24 cellular contexts compared by ENCODE assay signal in the genomic region with DNA sequence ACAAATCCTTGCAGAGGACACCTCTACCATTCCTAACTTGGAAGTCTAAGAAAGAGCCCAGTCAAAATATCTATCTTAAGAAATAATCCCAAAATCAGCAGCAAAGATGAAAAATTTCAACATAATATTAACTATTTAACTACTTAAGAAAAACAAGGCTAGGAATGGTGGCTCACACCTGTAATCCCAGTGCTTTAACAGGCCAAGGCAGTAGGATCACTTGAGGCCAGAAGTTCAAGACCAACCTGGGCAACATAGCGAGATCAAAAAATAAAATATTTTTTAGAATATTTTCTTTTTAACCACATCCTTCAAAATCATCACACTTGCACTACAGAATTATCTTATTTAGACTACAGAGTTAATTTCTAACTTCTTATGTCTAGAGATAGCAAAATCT. TPM values are rescaled to one million over a fixed set of nuclear protein-coding genes. Genes with fewer than 3 reads are reported as not detected.
DNase-seq lines count a peak whose midpoint lies in the region; ATAC-seq and TF ChIP-seq lines count a peak whose summit lies in the region.
"Had no signal": no experiment of that assay in that cellular context is flagged by ENCODE, and none has a peak within 500 bp of the region (broad histone marks: within the 10 kb centered on the region; RNA-seq: fewer than 3 reads in every experiment).

No MANE protein-coding gene starts in this region.

- no peak overlapping the region for H3K27ac ChIP-seq in HEK293 (ENCODE audit: extremely low read depth, low read depth, low read length)
- peak overlapping the region in 1 of 2 donors; percentile 36 for H3K27ac ChIP-seq in ascending aorta
- H3K27ac ChIP-seq: cardiac muscle cell, epithelial cell of prostate, psoas muscle had no signal

- no peak overlapping the region for H3K4me3 ChIP-seq in HEK293 (ENCODE audit: low read depth, low read length)
- H3K4me3 ChIP-seq in ascending aorta = peak overlapping the region; percentile 4 to 98
- H3K4me3 ChIP-seq in skeletal muscle satellite cell (ENCODE audit: low read length) = peak overlapping the region; percentile 39
- H3K4me3 ChIP-seq: cardiac muscle cell had no signal

- DNase-seq in ascending aorta (ENCODE audit: low spot score in 2 of 2) (no peak), mesothelial cell of epicardium (ENCODE audit: low spot score in 2 of 2, unreplicated experiment in 2 of 2) (no peak), GM10266 (ENCODE audit: extremely low spot score) (no peak), NCI-H2196 (lab: John Stamatoyannopoulos, UW; ENCODE audit: unreplicated experiment) (no peak), NCI-H446 treated with DMSO at 0.1 percent for 48 hours (lab: John Stamatoyannopoulos, UW) (no peak)
- DNase-seq: activated CD4-positive, alpha-beta T cell treated with anti-CD3 and anti-CD28 coated beads, Interleukin-2, amount 10 ng/mL, durations not matched to agents 7 days and 5 days; activated CD8-positive, alpha-beta memory T cell treated with anti-CD3 and anti-CD28 coated beads, Interleukin-2, amount 50 U/mL, for 48 hours; activated effector memory CD4-positive, alpha-beta T cell treated with Interleukin-2 at 50 U/mL for 16 hours; CD4-positive, CD25-positive, alpha-beta regulatory T cell; DMS153; dorsolateral prefrontal cortex; mesendoderm; NCI-H1436 treated with DMSO at 0.1 percent for 48 hours; NCI-H2171 treated with DMSO at 0.1 percent for 48 hours; NCI-H748 treated with DMSO at 0.1 percent for 48 hours; psoas muscle; SIG-M5 had no signal

- H3K27me3 ChIP-seq in ascending aorta = no peaks in the 10 kb centered on the region
- no peaks in the 10 kb centered on the region for H3K27me3 ChIP-seq in skeletal muscle satellite cell (ENCODE audit: control insufficient read depth, insufficient read depth, low read length)
- H3K27me3 ChIP-seq: cardiac muscle cell, dorsolateral prefrontal cortex had no signal

- H3K4me2 ChIP-seq in skeletal muscle satellite cell (ENCODE audit: low read length) = peak overlapping the region; percentile 83

- H3K36me3 ChIP-seq in HEK293 (ENCODE audit: control insufficient read depth in 2 of 2, insufficient read depth in 1 of 2, low read length in 2 of 2) (no peaks in the 10 kb centered on the region), ascending aorta (no peaks in the 10 kb centered on the region), skeletal muscle satellite cell (ENCODE audit: insufficient read depth, low read length) (peaks cover 27% of the 10 kb centered on the region)
- H3K36me3 ChIP-seq: cardiac muscle cell had no signal

- no peaks in the 10 kb centered on the region for H3K27me3 Mint-ChIP-seq in mesothelial cell of epicardium (ENCODE audit: low read depth)

- H3K4me1 ChIP-seq in HEK293 (ENCODE audit: control insufficient read depth, insufficient read depth, low read length) (peaks cover 20% of the 10 kb centered on the region), ascending aorta (peaks cover 12 to 43% of the 10 kb centered on the region in 2 donors), skeletal muscle satellite cell (ENCODE audit: control insufficient read depth, insufficient read depth, low read length) (peaks cover 60% of the 10 kb centered on the region)

- TF ChIP-seq CTCF in HEK293 (tag by site-specific recombination; IDR thresholded peaks at IDR 0.05) = no peak
- TF ChIP-seq CTCF in ascending aorta (IDR thresholded peaks at IDR 0.05) = no peak
- TF ChIP-seq CTCF in mesothelial cell of epicardium (IDR thresholded peaks at IDR 0.05; ENCODE audit: unreplicated experiment) = no peak
- TF ChIP-seq CTCF in GM10266 (IDR thresholded peaks at IDR 0.05; ENCODE audit: control insufficient read depth, insufficient read depth, low read depth, missing control alignments) = no peak

- H3K36me3 Mint-ChIP-seq in mesothelial cell of epicardium = no peaks in the 10 kb centered on the region
- H3K36me3 Mint-ChIP-seq: CD4-positive, CD25-positive, alpha-beta regulatory T cell had no signal

- no peak for ATAC-seq in HG02610 (IDR thresholded peaks at IDR 0.05; ENCODE audit: unreplicated experiment)
- ATAC-seq: psoas muscle had no signal

- H3K27ac Mint-ChIP-seq in mesothelial cell of epicardium = peak overlapping the region; percentile 61
- H3K27ac Mint-ChIP-seq: activated CD4-positive, alpha-beta T cell treated with anti-CD3 and anti-CD28 coated beads, Interleukin-2, amount 10 ng/mL, durations not matched to agents 7 days and 5 days; CD4-positive, CD25-positive, alpha-beta regulatory T cell had no signal

- H3K9me3 ChIP-seq in HEK293 (ENCODE audit: control insufficient read depth, insufficient read depth, low read depth, low read length) = no peaks in the 10 kb centered on the region
- H3K9me3 ChIP-seq in ascending aorta = no peaks in the 10 kb centered on the region
- no peaks in the 10 kb centered on the region for H3K9me3 ChIP-seq in skeletal muscle satellite cell (replicated peaks; ENCODE audit: low read length)
- H3K9me3 ChIP-seq: psoas muscle had no signal

- intact Hi-C loops in ascending aorta (cut with DNase I) = no loop called here

- no peak overlapping the region for H3K4me3 Mint-ChIP-seq in mesothelial cell of epicardium
- H3K4me3 Mint-ChIP-seq: activated CD4-positive, alpha-beta T cell treated with anti-CD3 and anti-CD28 coated beads, Interleukin-2, amount 10 ng/mL, durations not matched to agents 7 days and 5 days; nephron progenitor cell had no signal

- peaks cover 62% of the 10 kb centered on the region for H3K4me1 Mint-ChIP-seq in mesothelial cell of epicardium

- POLR2A ChIA-PET in HEK293 (lab: Yijun Ruan, JAX) = no interaction called here

- CTCF ChIA-PET in HEK293 (lab: Yijun Ruan, JAX) = interaction anchor here (1.1 to 1.5 kb wide), 3 partner anchors 12 to 120 kb away, joined by 3 to 5 read pairs (median 4); no protein-coding TSS in a partner anchor

- peak overlapping the region; percentile 94 for H3K9ac ChIP-seq in skeletal muscle satellite cell (ENCODE audit: low read depth, low read length)

- H3K9me3 Mint-ChIP-seq in mesothelial cell of epicardium = no peaks in the 10 kb centered on the region
- H3K9me3 Mint-ChIP-seq: activated CD4-positive, alpha-beta T cell treated with anti-CD3 and anti-CD28 coated beads, Interleukin-2, amount 10 ng/mL, durations not matched to agents 7 days and 5 days; nephron progenitor cell had no signal

TF ChIP-seq in HEK293, 187 proteins besides CTCF, POLR2A, EP300 and RAD21:
- TF ChIP-seq, protein P1, sequence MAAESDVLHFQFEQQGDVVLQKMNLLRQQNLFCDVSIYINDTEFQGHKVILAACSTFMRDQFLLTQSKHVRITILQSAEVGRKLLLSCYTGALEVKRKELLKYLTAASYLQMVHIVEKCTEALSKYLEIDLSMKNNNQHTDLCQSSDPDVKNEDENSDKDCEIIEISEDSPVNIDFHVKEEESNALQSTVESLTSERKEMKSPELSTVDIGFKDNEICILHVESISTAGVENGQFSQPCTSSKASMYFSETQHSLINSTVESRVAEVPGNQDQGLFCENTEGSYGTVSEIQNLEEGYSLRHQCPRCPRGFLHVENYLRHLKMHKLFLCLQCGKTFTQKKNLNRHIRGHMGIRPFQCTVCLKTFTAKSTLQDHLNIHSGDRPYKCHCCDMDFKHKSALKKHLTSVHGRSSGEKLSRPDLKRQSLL (tag by site-specific recombination; IDR thresholded peaks at IDR 0.05) = no peak
- TF ChIP-seq IKZF3 (tag by site-specific recombination; IDR thresholded peaks at IDR 0.05) (0 out of 2 replicates have a peak, but pooled peaks have one; percentile 10), ZNF121 (tag by site-specific recombination; IDR thresholded peaks at IDR 0.05) (peak; percentile 98)
TF ChIP-seq in HEK293: peak in this region for 2.

RNA-seq across cellular contexts. Expression of gene CNN3, which starts 4.9 kb away (rescaled TPM):
- total RNA-seq in ascending aorta (362 TPM), mesothelial cell of epicardium (241 to 260 TPM (median 247 TPM) in 3 replicates)
- 103 and 111 TPM in 2 replicates for total RNA-seq in skeletal muscle satellite cell (2012; rRNA removed)
- total RNA-seq: OCI-LY7 had no signal
